1 cellular context compared by ENCODE assay signal in genomic region chr1:153670859-153671622, GRCh38.
TF ChIP-seq lines count a peak whose summit lies in the region.

TSS of gene ILF2 (minus strand) at chr1:153670993. CDS start at chr1:153670922, 71 bp downstream.

TF ChIP-seq in WTC11, 78 proteins besides CTCF, POLR2A, EP300 and RAD21 (continued from another document and continues in another):
- no peak for TF ChIP-seq STAT6 (CRISPR knock-in tag; conservative IDR thresholded peaks at IDR 0.05; ENCODE audit: low read depth)
- TF ChIP-seq TCF7 (CRISPR knock-in tag; IDR thresholded peaks at IDR 0.05; ENCODE audit: low read depth): no peak
- TF ChIP-seq ZNF281 (CRISPR knock-in tag; IDR thresholded peaks at IDR 0.05): no peak
- TF ChIP-seq, protein P1, sequence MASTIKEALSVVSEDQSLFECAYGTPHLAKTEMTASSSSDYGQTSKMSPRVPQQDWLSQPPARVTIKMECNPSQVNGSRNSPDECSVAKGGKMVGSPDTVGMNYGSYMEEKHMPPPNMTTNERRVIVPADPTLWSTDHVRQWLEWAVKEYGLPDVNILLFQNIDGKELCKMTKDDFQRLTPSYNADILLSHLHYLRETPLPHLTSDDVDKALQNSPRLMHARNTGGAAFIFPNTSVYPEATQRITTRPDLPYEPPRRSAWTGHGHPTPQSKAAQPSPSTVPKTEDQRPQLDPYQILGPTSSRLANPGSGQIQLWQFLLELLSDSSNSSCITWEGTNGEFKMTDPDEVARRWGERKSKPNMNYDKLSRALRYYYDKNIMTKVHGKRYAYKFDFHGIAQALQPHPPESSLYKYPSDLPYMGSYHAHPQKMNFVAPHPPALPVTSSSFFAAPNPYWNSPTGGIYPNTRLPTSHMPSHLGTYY (CRISPR knock-in tag; IDR thresholded peaks at IDR 0.05): no peak
- no peak for TF ChIP-seq ZNF512 (CRISPR knock-in tag; IDR thresholded peaks at IDR 0.05; ENCODE audit: borderline replicate concordance)
- TF ChIP-seq USF1 (CRISPR knock-in tag; IDR thresholded peaks at IDR 0.05): peak; percentile 15; the same call in 1 of the 2 replicates
- TF ChIP-seq NFATC4 (CRISPR knock-in tag; IDR thresholded peaks at IDR 0.05): 0 out of 2 replicates have a peak, but pooled peaks have one; percentile 59
- TF ChIP-seq, protein P2, sequence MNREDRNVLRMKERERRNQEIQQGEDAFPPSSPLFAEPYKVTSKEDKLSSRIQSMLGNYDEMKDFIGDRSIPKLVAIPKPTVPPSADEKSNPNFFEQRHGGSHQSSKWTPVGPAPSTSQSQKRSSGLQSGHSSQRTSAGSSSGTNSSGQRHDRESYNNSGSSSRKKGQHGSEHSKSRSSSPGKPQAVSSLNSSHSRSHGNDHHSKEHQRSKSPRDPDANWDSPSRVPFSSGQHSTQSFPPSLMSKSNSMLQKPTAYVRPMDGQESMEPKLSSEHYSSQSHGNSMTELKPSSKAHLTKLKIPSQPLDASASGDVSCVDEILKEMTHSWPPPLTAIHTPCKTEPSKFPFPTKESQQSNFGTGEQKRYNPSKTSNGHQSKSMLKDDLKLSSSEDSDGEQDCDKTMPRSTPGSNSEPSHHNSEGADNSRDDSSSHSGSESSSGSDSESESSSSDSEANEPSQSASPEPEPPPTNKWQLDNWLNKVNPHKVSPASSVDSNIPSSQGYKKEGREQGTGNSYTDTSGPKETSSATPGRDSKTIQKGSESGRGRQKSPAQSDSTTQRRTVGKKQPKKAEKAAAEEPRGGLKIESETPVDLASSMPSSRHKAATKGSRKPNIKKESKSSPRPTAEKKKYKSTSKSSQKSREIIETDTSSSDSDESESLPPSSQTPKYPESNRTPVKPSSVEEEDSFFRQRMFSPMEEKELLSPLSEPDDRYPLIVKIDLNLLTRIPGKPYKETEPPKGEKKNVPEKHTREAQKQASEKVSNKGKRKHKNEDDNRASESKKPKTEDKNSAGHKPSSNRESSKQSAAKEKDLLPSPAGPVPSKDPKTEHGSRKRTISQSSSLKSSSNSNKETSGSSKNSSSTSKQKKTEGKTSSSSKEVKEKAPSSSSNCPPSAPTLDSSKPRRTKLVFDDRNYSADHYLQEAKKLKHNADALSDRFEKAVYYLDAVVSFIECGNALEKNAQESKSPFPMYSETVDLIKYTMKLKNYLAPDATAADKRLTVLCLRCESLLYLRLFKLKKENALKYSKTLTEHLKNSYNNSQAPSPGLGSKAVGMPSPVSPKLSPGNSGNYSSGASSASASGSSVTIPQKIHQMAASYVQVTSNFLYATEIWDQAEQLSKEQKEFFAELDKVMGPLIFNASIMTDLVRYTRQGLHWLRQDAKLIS (CRISPR knock-in tag; IDR thresholded peaks at IDR 0.05; ENCODE audit: borderline replicate concordance): no peak
- TF ChIP-seq ZNF219 (CRISPR knock-in tag; IDR thresholded peaks at IDR 0.05; ENCODE audit: borderline replicate concordance): no peak
- peak; percentile 83 for TF ChIP-seq HMGXB4 (CRISPR knock-in tag; IDR thresholded peaks at IDR 0.05)
- no peak for TF ChIP-seq NR3C1 (CRISPR knock-in tag; conservative IDR thresholded peaks at IDR 0.05; ENCODE audit: low read depth)
- no peak for TF ChIP-seq SMAD4 (CRISPR knock-in tag; IDR thresholded peaks at IDR 0.05)
- peak; percentile 89 for TF ChIP-seq NFYB (CRISPR knock-in tag; conservative IDR thresholded peaks at IDR 0.05; ENCODE audit: low read depth)
- no peak for TF ChIP-seq MXD4 (CRISPR knock-in tag; IDR thresholded peaks at IDR 0.05; ENCODE audit: borderline replicate concordance)
- TF ChIP-seq ZNF138 (CRISPR knock-in tag; conservative IDR thresholded peaks at IDR 0.05): no peak
- TF ChIP-seq, protein P3, sequence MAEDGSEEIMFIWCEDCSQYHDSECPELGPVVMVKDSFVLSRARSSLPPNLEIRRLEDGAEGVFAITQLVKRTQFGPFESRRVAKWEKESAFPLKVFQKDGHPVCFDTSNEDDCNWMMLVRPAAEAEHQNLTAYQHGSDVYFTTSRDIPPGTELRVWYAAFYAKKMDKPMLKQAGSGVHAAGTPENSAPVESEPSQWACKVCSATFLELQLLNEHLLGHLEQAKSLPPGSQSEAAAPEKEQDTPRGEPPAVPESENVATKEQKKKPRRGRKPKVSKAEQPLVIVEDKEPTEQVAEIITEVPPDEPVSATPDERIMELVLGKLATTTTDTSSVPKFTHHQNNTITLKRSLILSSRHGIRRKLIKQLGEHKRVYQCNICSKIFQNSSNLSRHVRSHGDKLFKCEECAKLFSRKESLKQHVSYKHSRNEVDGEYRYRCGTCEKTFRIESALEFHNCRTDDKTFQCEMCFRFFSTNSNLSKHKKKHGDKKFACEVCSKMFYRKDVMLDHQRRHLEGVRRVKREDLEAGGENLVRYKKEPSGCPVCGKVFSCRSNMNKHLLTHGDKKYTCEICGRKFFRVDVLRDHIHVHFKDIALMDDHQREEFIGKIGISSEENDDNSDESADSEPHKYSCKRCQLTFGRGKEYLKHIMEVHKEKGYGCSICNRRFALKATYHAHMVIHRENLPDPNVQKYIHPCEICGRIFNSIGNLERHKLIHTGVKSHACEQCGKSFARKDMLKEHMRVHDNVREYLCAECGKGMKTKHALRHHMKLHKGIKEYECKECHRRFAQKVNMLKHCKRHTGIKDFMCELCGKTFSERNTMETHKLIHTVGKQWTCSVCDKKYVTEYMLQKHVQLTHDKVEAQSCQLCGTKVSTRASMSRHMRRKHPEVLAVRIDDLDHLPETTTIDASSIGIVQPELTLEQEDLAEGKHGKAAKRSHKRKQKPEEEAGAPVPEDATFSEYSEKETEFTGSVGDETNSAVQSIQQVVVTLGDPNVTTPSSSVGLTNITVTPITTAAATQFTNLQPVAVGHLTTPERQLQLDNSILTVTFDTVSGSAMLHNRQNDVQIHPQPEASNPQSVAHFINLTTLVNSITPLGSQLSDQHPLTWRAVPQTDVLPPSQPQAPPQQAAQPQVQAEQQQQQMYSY (CRISPR knock-in tag; IDR thresholded peaks at IDR 0.05): 0 out of 2 replicates have a peak, but pooled peaks have one; percentile 25
- TF ChIP-seq ZBTB21 (CRISPR knock-in tag; IDR thresholded peaks at IDR 0.05; ENCODE audit: borderline replicate concordance): no peak
- no peak for TF ChIP-seq GABPB1 (CRISPR knock-in tag; IDR thresholded peaks at IDR 0.05)
- TF ChIP-seq ATF1 (CRISPR knock-in tag; IDR thresholded peaks at IDR 0.05): no peak
- TF ChIP-seq KAT7 (CRISPR knock-in tag; IDR thresholded peaks at IDR 0.05; ENCODE audit: borderline replicate concordance): no peak
- TF ChIP-seq IRF2 (CRISPR knock-in tag; IDR thresholded peaks at IDR 0.05; ENCODE audit: borderline replicate concordance, low read depth): no peak
- TF ChIP-seq TP53 (CRISPR knock-in tag; IDR thresholded peaks at IDR 0.05): no peak
- no peak for TF ChIP-seq TEAD4 (CRISPR knock-in tag; IDR thresholded peaks at IDR 0.05)
- no peak for TF ChIP-seq JAZF1 (CRISPR knock-in tag; IDR thresholded peaks at IDR 0.05)
- TF ChIP-seq, protein P4, sequence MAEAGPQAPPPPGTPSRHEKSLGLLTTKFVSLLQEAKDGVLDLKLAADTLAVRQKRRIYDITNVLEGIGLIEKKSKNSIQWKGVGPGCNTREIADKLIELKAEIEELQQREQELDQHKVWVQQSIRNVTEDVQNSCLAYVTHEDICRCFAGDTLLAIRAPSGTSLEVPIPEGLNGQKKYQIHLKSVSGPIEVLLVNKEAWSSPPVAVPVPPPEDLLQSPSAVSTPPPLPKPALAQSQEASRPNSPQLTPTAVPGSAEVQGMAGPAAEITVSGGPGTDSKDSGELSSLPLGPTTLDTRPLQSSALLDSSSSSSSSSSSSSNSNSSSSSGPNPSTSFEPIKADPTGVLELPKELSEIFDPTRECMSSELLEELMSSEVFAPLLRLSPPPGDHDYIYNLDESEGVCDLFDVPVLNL (CRISPR knock-in tag; IDR thresholded peaks at IDR 0.05; ENCODE audit: borderline replicate concordance, low read depth): no peak
- TF ChIP-seq CREM (CRISPR knock-in tag; IDR thresholded peaks at IDR 0.05): no peak
- TF ChIP-seq, protein P5, sequence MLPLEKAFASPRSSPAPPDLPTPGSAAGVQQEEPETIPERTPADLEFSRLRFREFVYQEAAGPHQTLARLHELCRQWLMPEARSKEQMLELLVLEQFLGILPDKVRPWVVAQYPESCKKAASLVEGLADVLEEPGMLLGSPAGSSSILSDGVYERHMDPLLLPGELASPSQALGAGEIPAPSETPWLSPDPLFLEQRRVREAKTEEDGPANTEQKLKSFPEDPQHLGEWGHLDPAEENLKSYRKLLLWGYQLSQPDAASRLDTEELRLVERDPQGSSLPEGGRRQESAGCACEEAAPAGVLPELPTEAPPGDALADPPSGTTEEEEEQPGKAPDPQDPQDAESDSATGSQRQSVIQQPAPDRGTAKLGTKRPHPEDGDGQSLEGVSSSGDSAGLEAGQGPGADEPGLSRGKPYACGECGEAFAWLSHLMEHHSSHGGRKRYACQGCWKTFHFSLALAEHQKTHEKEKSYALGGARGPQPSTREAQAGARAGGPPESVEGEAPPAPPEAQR (CRISPR knock-in tag; IDR thresholded peaks at IDR 0.05): no peak
- TF ChIP-seq CDX4 (CRISPR knock-in tag; IDR thresholded peaks at IDR 0.05; ENCODE audit: borderline replicate concordance): peak; percentile 89
- TF ChIP-seq USF2 (CRISPR knock-in tag; IDR thresholded peaks at IDR 0.05): no peak
